9 cellular contexts compared by ENCODE assay signal in genomic region chr6:136788069-136788902, GRCh38. TPM values are rescaled to one million over a fixed set of nuclear protein-coding genes. Genes with fewer than 3 reads are reported as not detected.
DNase-seq lines count a peak whose midpoint lies in the region; ATAC-seq lines count a peak whose summit lies in the region.
"Had no signal": no experiment of that assay in that cellular context is flagged by ENCODE, and none has a peak within 500 bp of the region (broad histone marks: within the 10 kb centered on the region; RNA-seq: fewer than 3 reads in every experiment).

No MANE protein-coding gene starts in this region.

- H3K4me3 ChIP-seq in adipocyte (ENCODE audit: low read length), result peak overlapping the region; percentile 68
- H3K4me3 ChIP-seq in mesenchymal stem cell (ENCODE audit: insufficient read depth in 1 of 2, low read depth in 1 of 2, low read length in 2 of 2), result no peak overlapping the region

- H3K4me1 Mint-ChIP-seq in IgD-negative memory B cell, result peaks cover 42 to 61% (median 59%) of the 10 kb centered on the region in 3 donors

- H3K27me3 ChIP-seq in adipocyte (replicated peaks; ENCODE audit: control insufficient read depth, insufficient read depth, low read length) (no peaks in the 10 kb centered on the region), mesenchymal stem cell (ENCODE audit: control insufficient read depth in 1 of 2, insufficient read depth in 1 of 2, low read length in 2 of 2) (no peaks in the 10 kb centered on the region)

- H3K79me1 ChIP-seq in mesenchymal stem cell (replicated peaks; ENCODE audit: low read length, poor library complexity, severe bottlenecking), result peaks cover 25% of the 10 kb centered on the region

- H3K9me3 ChIP-seq in adipocyte (ENCODE audit: control insufficient read depth, low read length) (no peaks in the 10 kb centered on the region), mesenchymal stem cell (ENCODE audit: control insufficient read depth, low read length) (no peaks in the 10 kb centered on the region)

- H4K91ac ChIP-seq in mesenchymal stem cell (ENCODE audit: low read length), result no peak overlapping the region

- H2AK5ac ChIP-seq in mesenchymal stem cell (ENCODE audit: low read length, severe bottlenecking), result no peak overlapping the region

- peaks cover 4% of the 10 kb centered on the region for H3K36me3 Mint-ChIP-seq in IgD-negative memory B cell

- ATAC-seq in HG03175 (IDR thresholded peaks at IDR 0.05; ENCODE audit: unreplicated experiment), result no peak
- no peak for ATAC-seq in GM19452 (IDR thresholded peaks at IDR 0.05; ENCODE audit: unreplicated experiment)
- no peak for ATAC-seq in HG02623 (IDR thresholded peaks at IDR 0.05; ENCODE audit: unreplicated experiment)

- peak overlapping the region; percentile 24 to 91 (median 86) for H3K27ac Mint-ChIP-seq in IgD-negative memory B cell

- no peak overlapping the region for H3K23ac ChIP-seq in mesenchymal stem cell (ENCODE audit: low read length in 2 of 2)

- no peak overlapping the region for H2BK5ac ChIP-seq in mesenchymal stem cell (ENCODE audit: low read depth, low read length, poor library complexity, severe bottlenecking)

- WGBS in mesenchymal stem cell, result 34% methylated on average over 7 of the region's 7 CpGs

- H3K9ac ChIP-seq in adipocyte (ENCODE audit: low read length), result no peak overlapping the region
- H3K9ac ChIP-seq in mesenchymal stem cell (ENCODE audit: low read length), result no peak overlapping the region

- H3K18ac ChIP-seq in mesenchymal stem cell (ENCODE audit: low read depth in 1 of 2, low read length in 2 of 2), result no peak overlapping the region

- H2BK15ac ChIP-seq in mesenchymal stem cell (ENCODE audit: low read depth, poor library complexity, severe bottlenecking), result no peak overlapping the region

- H2BK120ac ChIP-seq in mesenchymal stem cell (ENCODE audit: low read depth, low read length), result no peak overlapping the region

- DNase-seq in CD1c-positive myeloid dendritic cell (ENCODE audit: extremely low spot score) (peak; percentile 59), adipocyte (ENCODE audit: low read depth) (peak; percentile 84), mesenchymal stem cell (peak; percentile 93), NCI-H82 treated with DMSO at 0.1 percent for 48 hours (lab: John Stamatoyannopoulos, UW; ENCODE audit: unreplicated experiment) (no peak)
- DNase-seq: hippocampal formation had no signal

- H3K4ac ChIP-seq in mesenchymal stem cell (ENCODE audit: low read depth in 1 of 2, low read length in 2 of 2), result no peak overlapping the region

- no peaks in the 10 kb centered on the region for H3K36me3 ChIP-seq in adipocyte (ENCODE audit: control insufficient read depth, insufficient read depth, low read length, severe bottlenecking)
- no peaks in the 10 kb centered on the region for H3K36me3 ChIP-seq in mesenchymal stem cell (ENCODE audit: control insufficient read depth in 1 of 2, insufficient read depth in 2 of 2, low read depth in 1 of 2, low read length in 2 of 2)

- H3K27ac ChIP-seq in mesenchymal stem cell (ENCODE audit: low read length, poor library complexity, severe bottlenecking), result no peak overlapping the region

- no peak overlapping the region for H3K4me2 ChIP-seq in mesenchymal stem cell (ENCODE audit: low read length, poor library complexity, severe bottlenecking)

- H3K4me1 ChIP-seq in adipocyte (ENCODE audit: control insufficient read depth, insufficient read depth, low read length) (peaks cover 31% of the 10 kb centered on the region), mesenchymal stem cell (ENCODE audit: control insufficient read depth, insufficient read depth, low read depth, low read length) (peaks cover 13% of the 10 kb centered on the region)

- H3K27me3 Mint-ChIP-seq in IgD-negative memory B cell, result no peaks in the 10 kb centered on the region

- H4K8ac ChIP-seq in mesenchymal stem cell (ENCODE audit: low read length), result no peak overlapping the region

- H3K14ac ChIP-seq in mesenchymal stem cell (ENCODE audit: low read length in 2 of 2), result no peak overlapping the region

- no peak overlapping the region for H2BK12ac ChIP-seq in mesenchymal stem cell (ENCODE audit: low read length in 2 of 2)

- H3K4me3 Mint-ChIP-seq in IgD-negative memory B cell, result peak overlapping the region in 3 of 4 donors; percentile 70 to 82 (median 77)

- H2AFZ ChIP-seq in mesenchymal stem cell (ENCODE audit: low read depth, low read length), result no peak overlapping the region

- peaks cover 0 to 2% (median 0%) of the 10 kb centered on the region in 3 donors for H3K9me3 Mint-ChIP-seq in IgD-negative memory B cell

RNA-seq across cellular contexts. Expression of gene MAP3K5, which starts 4.0 kb away (rescaled TPM):
- polyA plus RNA-seq in IgD-negative memory B cell, result 6.0 TPM
- polyA plus RNA-seq in mesenchymal stem cell (2013, experiment 1 of 2), result 9.8 TPM
- polyA plus RNA-seq in mesenchymal stem cell (2013, experiment 2 of 2), result 10.1 TPM

RNA-seq across cellular contexts. Expression of gene PEX7, which starts 34.1 kb away (rescaled TPM):
- polyA plus RNA-seq in IgD-negative memory B cell, result 5.6 TPM
- 6.2 TPM for polyA plus RNA-seq in mesenchymal stem cell (2013, experiment 1 of 2)
- 5.8 TPM for polyA plus RNA-seq in mesenchymal stem cell (2013, experiment 2 of 2)
